Comparison of ENCODE assay signal across 38 cellular contexts in the genomic region with DNA sequence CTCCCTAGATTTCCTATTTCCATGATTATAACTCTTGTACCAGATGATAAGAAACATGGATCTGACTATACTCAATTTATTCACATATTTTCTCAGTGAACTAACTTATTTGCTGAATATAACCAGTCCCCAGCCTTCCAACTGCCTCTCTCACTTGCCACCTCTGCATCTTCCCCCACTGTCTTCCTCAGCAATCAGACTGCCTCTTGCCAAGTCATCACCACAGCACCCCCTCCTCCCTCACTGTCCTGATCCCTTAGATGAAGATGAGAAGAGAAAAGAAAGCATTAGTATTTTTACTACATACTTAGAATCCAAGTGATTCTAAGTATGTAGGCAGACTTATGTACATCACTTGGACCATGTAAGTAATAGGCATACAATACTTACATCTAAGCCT.
"Had no signal": no experiment of that assay in that cellular context is flagged by ENCODE, and none has a peak within 500 bp of the region (broad histone marks: within the 10 kb centered on the region; RNA-seq: fewer than 3 reads in every experiment).

No MANE protein-coding gene starts in this region.

- H3K27ac ChIP-seq: ascending aorta, brain microvascular endothelial cell, cardiac muscle cell, WERI-Rb-1 had no signal

- H3K27me3 Mint-ChIP-seq: activated CD4-positive, alpha-beta memory T cell treated with anti-CD3 and anti-CD28 coated beads, Interleukin-2, amount 10 ng/mL, durations not matched to agents 7 days and 5 days; activated CD4-positive, alpha-beta T cell treated with anti-CD3 and anti-CD28 coated beads for 36 hours; activated CD4-positive, alpha-beta T cell treated with anti-CD3 and anti-CD28 coated beads, Interleukin-2, amount 10 ng/mL, durations not matched to agents 7 days and 5 days; activated CD8-positive, alpha-beta memory T cell treated with anti-CD3 and anti-CD28 coated beads, Interleukin-2, amount 10 ng/mL, durations not matched to agents 7 days and 5 days; activated naive CD4-positive, alpha-beta T cell treated with anti-CD3 and anti-CD28 coated beads, Interleukin-2, amount 50 U/mL, for 24 hours; activated naive CD8-positive, alpha-beta T cell; activated naive CD8-positive, alpha-beta T cell treated with anti-CD3 and anti-CD28 coated beads, Interleukin-2, amount 10 ng/mL, durations not matched to agents 7 days and 5 days; activated naive CD8-positive, alpha-beta T cell treated with anti-CD3 and anti-CD28 coated beads, Interleukin-2, amount 50 U/mL, for 24 hours; activated T-helper 17 cell treated with anti-CD3 and anti-CD28 coated beads, Interleukin-2, amount 50 U/mL, for 72 hours; central memory CD8-positive, alpha-beta T cell had no signal

- DNase-seq: activated CD4-positive, alpha-beta memory T cell treated with anti-CD3 and anti-CD28 coated beads, Interleukin-2, amount 10 ng/mL, durations not matched to agents 7 days and 5 days; activated CD4-positive, alpha-beta T cell treated with anti-CD3 and anti-CD28 coated beads for 1 hour; activated CD4-positive, alpha-beta T cell treated with anti-CD3 and anti-CD28 coated beads for 36 hours; activated CD4-positive, alpha-beta T cell treated with anti-CD3 and anti-CD28 coated beads for 48 hours; activated CD4-positive, alpha-beta T cell treated with anti-CD3 and anti-CD28 coated beads, Interleukin-2, amount 10 ng/mL, durations not matched to agents 7 days and 5 days; activated CD4-positive, alpha-beta T cell treated with anti-CD3 and anti-CD28 coated beads, Interleukin-2, amount 50 U/mL, for 48 hours; activated CD4-positive, CD25-positive, alpha-beta regulatory T cell; activated CD8-positive, alpha-beta memory T cell treated with anti-CD3 and anti-CD28 coated beads for 24 hours; activated CD8-positive, alpha-beta memory T cell treated with anti-CD3 and anti-CD28 coated beads, Interleukin-2, amount 10 ng/mL, durations not matched to agents 7 days and 5 days; activated CD8-positive, alpha-beta T cell treated with anti-CD3 and anti-CD28 coated beads, Interleukin-2, amount 10 ng/mL, durations not matched to agents 7 days and 5 days; activated effector memory CD4-positive, alpha-beta T cell treated with anti-CD3 and anti-CD28 coated beads, Interleukin-2, amount 50 U/mL, for 16 hours; activated gamma-delta T cell treated with Interleukin-2 at 50 U/mL for 16 hours; activated naive CD4-positive, alpha-beta T cell; activated naive CD4-positive, alpha-beta T cell treated with anti-CD3 and anti-CD28 coated beads for 36 hours; activated naive CD8-positive, alpha-beta T cell treated with anti-CD3 and anti-CD28 coated beads, Interleukin-2, amount 10 ng/mL, durations not matched to agents 7 days and 5 days; activated naive CD8-positive, alpha-beta T cell treated with anti-CD3 and anti-CD28 coated beads, Interleukin-2, amount 50 U/mL, for 24 hours; activated T-cell treated with anti-CD3 and anti-CD28 coated beads for 4 hours; activated T-cell treated with anti-CD3 and anti-CD28 coated beads, Interleukin-2, amount 50 U/mL, for 1 hour; activated T-cell treated with anti-CD3 and anti-CD28 coated beads, Interleukin-2, amount 50 U/mL, for 4 hours; activated T-cell treated with anti-CD3 and anti-CD28 coated beads, Interleukin-2, amount 50 U/mL, for 72 hours; brain microvascular endothelial cell; cerebellar nuclear complex; SW 1271; T-helper 1 cell; T-helper 2 cell; T-helper 9 cell; WERI-Rb-1 had no signal

- H3K4me1 ChIP-seq: ascending aorta had no signal

- H3K9me3 Mint-ChIP-seq: central memory CD8-positive, alpha-beta T cell had no signal

- H3K9me3 ChIP-seq: ascending aorta had no signal

- H3K4me3 ChIP-seq: ascending aorta, cardiac muscle cell had no signal

- ATAC-seq: activated CD4-positive, alpha-beta T cell treated with anti-CD3 and anti-CD28 coated beads for 36 hours; activated CD4-positive, CD25-positive, alpha-beta regulatory T cell treated with anti-CD3 and anti-CD28 coated beads, Interleukin-2, amount 50 U/mL, for 24 hours; activated CD8-positive, alpha-beta memory T cell treated with anti-CD3 and anti-CD28 coated beads, Interleukin-2, amount 10 ng/mL, durations not matched to agents 7 days and 5 days; activated CD8-positive, alpha-beta T cell treated with anti-CD3 and anti-CD28 coated beads, Interleukin-2, amount 10 ng/mL, durations not matched to agents 7 days and 5 days; activated naive CD8-positive, alpha-beta T cell treated with anti-CD3 and anti-CD28 coated beads, Interleukin-2, amount 50 U/mL, for 24 hours; activated T-cell treated with anti-CD3 and anti-CD28 coated beads, Interleukin-2, amount 50 U/mL, for 4 hours; activated T-cell treated with anti-CD3 and anti-CD28 coated beads, Interleukin-2, amount 50 U/mL, for 72 hours; activated T-helper 17 cell treated with anti-CD3 and anti-CD28 coated beads, Interleukin-2, amount 50 U/mL, for 72 hours; WTC11 had no signal

- H3K36me3 ChIP-seq: ascending aorta, brain microvascular endothelial cell, cardiac muscle cell, WERI-Rb-1 had no signal

- H3K4me1 Mint-ChIP-seq: activated CD4-positive, alpha-beta memory T cell treated with anti-CD3 and anti-CD28 coated beads, Interleukin-2, amount 10 ng/mL, durations not matched to agents 7 days and 5 days; activated CD4-positive, alpha-beta T cell treated with anti-CD3 and anti-CD28 coated beads for 36 hours; activated CD4-positive, alpha-beta T cell treated with anti-CD3 and anti-CD28 coated beads, Interleukin-2, amount 10 ng/mL, durations not matched to agents 7 days and 5 days; activated CD8-positive, alpha-beta memory T cell treated with anti-CD3 and anti-CD28 coated beads, Interleukin-2, amount 10 ng/mL, durations not matched to agents 7 days and 5 days; activated naive CD4-positive, alpha-beta T cell treated with anti-CD3 and anti-CD28 coated beads, Interleukin-2, amount 50 U/mL, for 24 hours; activated naive CD8-positive, alpha-beta T cell treated with anti-CD3 and anti-CD28 coated beads, Interleukin-2, amount 10 ng/mL, durations not matched to agents 7 days and 5 days; activated naive CD8-positive, alpha-beta T cell treated with anti-CD3 and anti-CD28 coated beads, Interleukin-2, amount 50 U/mL, for 24 hours; activated T-helper 17 cell treated with anti-CD3 and anti-CD28 coated beads, Interleukin-2, amount 50 U/mL, for 72 hours; central memory CD8-positive, alpha-beta T cell; WTC11 had no signal

- H3K36me3 Mint-ChIP-seq: WTC11 had no signal

- H3K27ac Mint-ChIP-seq: activated CD4-positive, alpha-beta memory T cell treated with anti-CD3 and anti-CD28 coated beads, Interleukin-2, amount 10 ng/mL, durations not matched to agents 7 days and 5 days; activated CD4-positive, alpha-beta T cell treated with anti-CD3 and anti-CD28 coated beads for 36 hours; activated CD4-positive, alpha-beta T cell treated with anti-CD3 and anti-CD28 coated beads, Interleukin-2, amount 10 ng/mL, durations not matched to agents 7 days and 5 days; activated CD8-positive, alpha-beta memory T cell treated with anti-CD3 and anti-CD28 coated beads, Interleukin-2, amount 10 ng/mL, durations not matched to agents 7 days and 5 days; activated CD8-positive, alpha-beta T cell treated with anti-CD3 and anti-CD28 coated beads, Interleukin-2, amount 10 ng/mL, durations not matched to agents 7 days and 5 days; activated naive CD4-positive, alpha-beta T cell treated with anti-CD3 and anti-CD28 coated beads for 36 hours; activated naive CD4-positive, alpha-beta T cell treated with anti-CD3 and anti-CD28 coated beads, Interleukin-2, amount 50 U/mL, for 24 hours; activated naive CD8-positive, alpha-beta T cell; activated naive CD8-positive, alpha-beta T cell treated with anti-CD3 and anti-CD28 coated beads, Interleukin-2, amount 10 ng/mL, durations not matched to agents 7 days and 5 days; activated naive CD8-positive, alpha-beta T cell treated with anti-CD3 and anti-CD28 coated beads, Interleukin-2, amount 50 U/mL, for 24 hours; activated T-cell treated with anti-CD3 and anti-CD28 coated beads, Interleukin-2, amount 50 U/mL, for 72 hours; activated T-helper 1 cell treated with anti-CD3 and anti-CD28 coated beads, Interleukin-12 subunit alpha, Interleukin-12 subunit beta, Interleukin-2, Interleukin-4 antibody, amounts not matched to agents 30 ng/mL and 10 ng/mL and 1 ng/mL, durations not matched to agents 14 hours and 24 hours and 36 hours; activated T-helper 17 cell treated with anti-CD3 and anti-CD28 coated beads, Interleukin-2, amount 50 U/mL, for 72 hours; T-helper 1 cell treated with Interleukin-12 subunit alpha and Interleukin-12 subunit beta and Interleukin-4 antibody, amounts not matched to agents 30 μg/mL and 1 μg/mL, for 36 hours; T-helper 2 cell treated with Interferon-gamma antibody and Interleukin-4, amounts not matched to agents 5 μg/mL and 100 μg/mL, for 36 hours; WTC11 had no signal

- H3K4me3 Mint-ChIP-seq: activated CD4-positive, alpha-beta memory T cell treated with anti-CD3 and anti-CD28 coated beads, Interleukin-2, amount 10 ng/mL, durations not matched to agents 7 days and 5 days; activated CD4-positive, alpha-beta T cell treated with anti-CD3 and anti-CD28 coated beads for 36 hours; activated CD4-positive, alpha-beta T cell treated with anti-CD3 and anti-CD28 coated beads, Interleukin-2, amount 10 ng/mL, durations not matched to agents 7 days and 5 days; activated CD8-positive, alpha-beta memory T cell treated with anti-CD3 and anti-CD28 coated beads, Interleukin-2, amount 10 ng/mL, durations not matched to agents 7 days and 5 days; activated CD8-positive, alpha-beta T cell treated with anti-CD3 and anti-CD28 coated beads, Interleukin-2, amount 10 ng/mL, durations not matched to agents 7 days and 5 days; activated naive CD4-positive, alpha-beta T cell treated with anti-CD3 and anti-CD28 coated beads for 36 hours; activated naive CD4-positive, alpha-beta T cell treated with anti-CD3 and anti-CD28 coated beads, Interleukin-2, amount 50 U/mL, for 24 hours; activated naive CD8-positive, alpha-beta T cell; activated naive CD8-positive, alpha-beta T cell treated with anti-CD3 and anti-CD28 coated beads, Interleukin-2, amount 10 ng/mL, durations not matched to agents 7 days and 5 days; activated naive CD8-positive, alpha-beta T cell treated with anti-CD3 and anti-CD28 coated beads, Interleukin-2, amount 50 U/mL, for 24 hours; activated T-cell treated with anti-CD3 and anti-CD28 coated beads, Interleukin-2, amount 50 U/mL, for 4 hours; activated T-cell treated with anti-CD3 and anti-CD28 coated beads, Interleukin-2, amount 50 U/mL, for 72 hours; activated T-helper 1 cell treated with anti-CD3 and anti-CD28 coated beads, Interleukin-12 subunit alpha, Interleukin-12 subunit beta, Interleukin-2, Interleukin-4 antibody, amounts not matched to agents 30 ng/mL and 10 ng/mL and 1 ng/mL, durations not matched to agents 14 hours and 24 hours and 36 hours; activated T-helper 17 cell treated with anti-CD3 and anti-CD28 coated beads, Interleukin-2, amount 50 U/mL, for 72 hours; central memory CD8-positive, alpha-beta T cell; T-helper 1 cell treated with Interleukin-12 subunit alpha and Interleukin-12 subunit beta and Interleukin-4 antibody, amounts not matched to agents 30 μg/mL and 1 μg/mL, for 36 hours; T-helper 2 cell treated with Interferon-gamma antibody and Interleukin-4, amounts not matched to agents 5 μg/mL and 100 μg/mL, for 36 hours; WTC11 had no signal
